ENCODE assay signal across 9 cellular contexts in the genomic region with DNA sequence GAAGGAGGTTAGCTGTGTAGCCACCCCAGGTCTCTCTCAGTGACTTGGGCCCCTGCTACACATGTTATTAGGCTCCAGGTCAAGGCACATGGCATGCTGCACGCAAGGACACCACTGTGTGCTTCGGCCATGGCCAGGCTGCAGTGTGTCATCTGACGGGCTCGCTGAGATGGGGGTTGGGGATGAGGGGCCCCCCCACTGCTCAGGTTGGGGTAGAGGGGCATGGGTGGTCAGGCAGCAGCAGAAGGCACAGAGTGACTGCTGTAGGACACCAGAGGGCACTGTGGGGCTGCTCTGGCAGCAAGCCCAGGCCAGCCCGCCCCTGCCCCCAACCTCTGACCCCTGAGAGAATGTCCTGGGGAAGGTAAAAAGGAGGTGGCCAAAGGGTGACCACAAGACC. TPM values are rescaled to one million over a fixed set of nuclear protein-coding genes. Genes with fewer than 3 reads are reported as not detected.
DNase-seq lines count a peak whose midpoint lies in the region; ATAC-seq and TF ChIP-seq lines count a peak whose summit lies in the region.
"Had no signal": no experiment of that assay in that cellular context is flagged by ENCODE, and none has a peak within 500 bp of the region (broad histone marks: within the 10 kb centered on the region; RNA-seq: fewer than 3 reads in every experiment).

No MANE protein-coding gene starts in this region.

- no peak overlapping the region for H3K4me3 Mint-ChIP-seq in activated T-cell treated with anti-CD3 and anti-CD28 coated beads, Interleukin-2, amount 50 U/mL, for 24 hours

- no peaks in the 10 kb centered on the region for H3K9me3 Mint-ChIP-seq in activated T-cell treated with anti-CD3 and anti-CD28 coated beads, Interleukin-2, amount 50 U/mL, for 24 hours

- ATAC-seq in stimulated activated naive CD8-positive, alpha-beta T cell treated with anti-CD3 and anti-CD28 coated beads, Interleukin-15, Interleukin-2, amounts not matched to agents 100 U/mL and 50 U/mL, for 24 hours, result no peak
- no peak for ATAC-seq in GM19452 (IDR thresholded peaks at IDR 0.05; ENCODE audit: unreplicated experiment)

- peak overlapping the region; percentile 15 for H3K27ac Mint-ChIP-seq in activated T-cell treated with anti-CD3 and anti-CD28 coated beads, Interleukin-2, amount 50 U/mL, for 24 hours

- DNase-seq in activated T-cell treated with anti-CD3 and anti-CD28 coated beads, Interleukin-2, amount 50 U/mL, for 24 hours, result peak; percentile 53
- no peak for DNase-seq in activated T-cell treated with anti-CD3 and anti-CD28 coated beads for 4 hours
- DNase-seq in foreskin fibroblast, result peak in 1 of 2 donors; percentile 60
- peak; percentile 49 for DNase-seq in stimulated activated naive CD8-positive, alpha-beta T cell treated with anti-CD3 and anti-CD28 coated beads, Interleukin-15, Interleukin-2, amounts not matched to agents 100 U/mL and 50 U/mL, for 24 hours
- DNase-seq in RKO (ENCODE audit: low spot score), result no peak
- no peak for DNase-seq in stimulated activated CD4-positive, alpha-beta T cell treated with anti-CD3 and anti-CD28 coated beads, Interleukin-2, amount 100 ng/mL, for 48 hours

- no peaks in the 10 kb centered on the region for H3K27me3 Mint-ChIP-seq in activated T-cell treated with anti-CD3 and anti-CD28 coated beads, Interleukin-2, amount 50 U/mL, for 24 hours

- H3K36me3 Mint-ChIP-seq in activated T-cell treated with anti-CD3 and anti-CD28 coated beads, Interleukin-2, amount 50 U/mL, for 24 hours (ENCODE audit: low read depth), result peaks cover 37% of the 10 kb centered on the region

- H3K4me1 Mint-ChIP-seq in activated T-cell treated with anti-CD3 and anti-CD28 coated beads, Interleukin-2, amount 50 U/mL, for 24 hours (ENCODE audit: low read depth), result peaks cover 28% of the 10 kb centered on the region

- H3K4me3 ChIP-seq in foreskin fibroblast (ENCODE audit: low read depth in 1 of 2, low read length in 2 of 2), result no peak overlapping the region
- H3K4me3 ChIP-seq: SJSA1 had no signal

- peak; percentile 40 for TF ChIP-seq CTCF in foreskin fibroblast (IDR thresholded peaks at IDR 0.05; ENCODE audit: low read depth, low read length)

TF ChIP-seq in PFSK-1, 5 proteins besides CTCF, POLR2A, EP300 and RAD21:
- TF ChIP-seq FOXP2 (optimal IDR thresholded peaks at IDR 0.05; ENCODE audit: borderline replicate concordance, extremely low read depth, extremely low read length, insufficient read depth) (peak; percentile 35), SIN3A (IDR thresholded peaks at IDR 0.05; ENCODE audit: borderline replicate concordance, insufficient read depth, low read length) (no peak), TAF1 (IDR thresholded peaks at IDR 0.05; ENCODE audit: borderline replicate concordance, insufficient read depth, low read length) (no peak)
- TF ChIP-seq, protein P1, sequence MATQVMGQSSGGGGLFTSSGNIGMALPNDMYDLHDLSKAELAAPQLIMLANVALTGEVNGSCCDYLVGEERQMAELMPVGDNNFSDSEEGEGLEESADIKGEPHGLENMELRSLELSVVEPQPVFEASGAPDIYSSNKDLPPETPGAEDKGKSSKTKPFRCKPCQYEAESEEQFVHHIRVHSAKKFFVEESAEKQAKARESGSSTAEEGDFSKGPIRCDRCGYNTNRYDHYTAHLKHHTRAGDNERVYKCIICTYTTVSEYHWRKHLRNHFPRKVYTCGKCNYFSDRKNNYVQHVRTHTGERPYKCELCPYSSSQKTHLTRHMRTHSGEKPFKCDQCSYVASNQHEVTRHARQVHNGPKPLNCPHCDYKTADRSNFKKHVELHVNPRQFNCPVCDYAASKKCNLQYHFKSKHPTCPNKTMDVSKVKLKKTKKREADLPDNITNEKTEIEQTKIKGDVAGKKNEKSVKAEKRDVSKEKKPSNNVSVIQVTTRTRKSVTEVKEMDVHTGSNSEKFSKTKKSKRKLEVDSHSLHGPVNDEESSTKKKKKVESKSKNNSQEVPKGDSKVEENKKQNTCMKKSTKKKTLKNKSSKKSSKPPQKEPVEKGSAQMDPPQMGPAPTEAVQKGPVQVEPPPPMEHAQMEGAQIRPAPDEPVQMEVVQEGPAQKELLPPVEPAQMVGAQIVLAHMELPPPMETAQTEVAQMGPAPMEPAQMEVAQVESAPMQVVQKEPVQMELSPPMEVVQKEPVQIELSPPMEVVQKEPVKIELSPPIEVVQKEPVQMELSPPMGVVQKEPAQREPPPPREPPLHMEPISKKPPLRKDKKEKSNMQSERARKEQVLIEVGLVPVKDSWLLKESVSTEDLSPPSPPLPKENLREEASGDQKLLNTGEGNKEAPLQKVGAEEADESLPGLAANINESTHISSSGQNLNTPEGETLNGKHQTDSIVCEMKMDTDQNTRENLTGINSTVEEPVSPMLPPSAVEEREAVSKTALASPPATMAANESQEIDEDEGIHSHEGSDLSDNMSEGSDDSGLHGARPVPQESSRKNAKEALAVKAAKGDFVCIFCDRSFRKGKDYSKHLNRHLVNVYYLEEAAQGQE (IDR thresholded peaks at IDR 0.05; ENCODE audit: insufficient read depth in 1 of 2, low read depth in 2 of 2, low read length in 2 of 2), result no peak
TF ChIP-seq in PFSK-1: peak in this region for 1.

RNA-seq across cellular contexts. Expression of gene ISYNA1, which starts 32.2 kb away (rescaled TPM):
- polyA plus RNA-seq in PFSK-1 (2012; ENCODE audit: insufficient read length, low read depth), result 458 TPM

RNA-seq across cellular contexts. Expression of gene SSBP4, which starts 51.0 kb away (rescaled TPM):
- 167 TPM for polyA plus RNA-seq in PFSK-1 (2012; ENCODE audit: insufficient read length, low read depth)

RNA-seq across cellular contexts. Expression of gene ELL, which starts 51.7 kb away (rescaled TPM):
- polyA plus RNA-seq in PFSK-1 (2012; ENCODE audit: insufficient read length, low read depth), result 17.3 TPM

Comparison
In these comparisons a context has a peak if more than half of its experiments do, and no peak if none do; other contexts are left out.
1. DNase-seq: peak in activated T-cell treated with anti-CD3 and anti-CD28 coated beads, Interleukin-2, amount 50 U/mL, for 24 hours (single experiment) and stimulated activated naive CD8-positive, alpha-beta T cell treated with anti-CD3 and anti-CD28 coated beads, Interleukin-15, Interleukin-2, amounts not matched to agents 100 U/mL and 50 U/mL, for 24 hours (single experiment); none in activated T-cell treated with anti-CD3 and anti-CD28 coated beads for 4 hours (single experiment), RKO (single experiment) and stimulated activated CD4-positive, alpha-beta T cell treated with anti-CD3 and anti-CD28 coated beads, Interleukin-2, amount 100 ng/mL, for 48 hours (0 of 2).